In the genomic region with DNA sequence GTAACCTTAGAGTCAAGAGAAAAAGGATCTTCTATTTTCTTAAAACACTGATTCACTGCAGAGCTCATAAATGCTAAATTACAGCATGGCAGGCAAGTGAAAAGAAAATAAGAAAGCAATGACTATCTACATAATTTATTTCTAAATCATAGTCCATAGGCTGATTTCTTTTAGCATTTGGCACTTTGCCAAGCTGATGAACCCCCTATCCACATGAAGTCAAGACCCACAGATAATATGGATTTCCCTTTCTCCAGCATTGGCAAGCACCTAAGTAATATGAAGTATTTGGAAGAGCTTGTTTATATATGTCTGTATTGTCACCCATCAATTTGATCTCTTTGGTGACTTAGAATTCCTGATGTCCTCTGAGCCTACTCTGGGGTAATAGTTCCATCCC, we compare ENCODE assay signal across 30 cellular contexts. TPM values are rescaled to one million over a fixed set of nuclear protein-coding genes. Genes with fewer than 3 reads are reported as not detected.
"Had no signal": no experiment of that assay in that cellular context is flagged by ENCODE, and none has a peak within 500 bp of the region (broad histone marks: within the 10 kb centered on the region; RNA-seq: fewer than 3 reads in every experiment).

No MANE protein-coding gene starts in this region.

- H3K27ac Mint-ChIP-seq: memory B cell; naive thymus-derived CD4-positive, alpha-beta T cell; nephron; stimulated activated memory B cell treated with anti-CD40 and anti-IgM and Interleukin-4, amounts not matched to agents 10 μg/mL and 1 μg/mL and 100 μg/mL, for 72 hours; stimulated activated naive CD8-positive, alpha-beta T cell treated with anti-CD3 and anti-CD28 coated beads, Interleukin-15, amount 100 ng/mL, for 72 hours had no signal

- H3K27me3 Mint-ChIP-seq: memory B cell; naive thymus-derived CD4-positive, alpha-beta T cell; stimulated activated memory B cell treated with anti-CD40 and anti-IgM and Interleukin-4, amounts not matched to agents 10 μg/mL and 1 μg/mL and 100 μg/mL, for 72 hours; stimulated activated naive CD8-positive, alpha-beta T cell treated with anti-CD3 and anti-CD28 coated beads, Interleukin-15, amount 100 ng/mL, for 72 hours had no signal

- DNase-seq: heart right ventricle; islet precursor cell; left ventricle myocardium inferior; midbrain; mucosa of descending colon; naive thymus-derived CD4-positive, alpha-beta T cell; nucleus accumbens; pancreas; posterior cingulate gyrus; retina; right cardiac atrium; stimulated activated CD4-positive, alpha-beta T cell treated with anti-CD3 and anti-CD28 coated beads, Interleukin-1b, Interleukin-23, amount 100 ng/mL, for 48 hours; stimulated activated CD4-positive, alpha-beta T cell treated with anti-CD3 and anti-CD28 coated beads, Interleukin-2, amount 100 ng/mL, for 48 hours; stimulated activated CD4-positive, alpha-beta T cell treated with anti-CD3 and anti-CD28 coated beads, Interleukin-4, amount 100 ng/mL, for 4 hours; stimulated activated CD8-positive, alpha-beta memory T cell treated with anti-CD3 and anti-CD28 coated beads, Interleukin-4, amount 100 ng/mL, for 48 hours; stimulated activated naive CD4-positive, alpha-beta T cell treated with Interleukin-2 at 50 U/mL for 16 hours; stimulated activated naive CD8-positive, alpha-beta T cell treated with anti-CD3 and anti-CD28 coated beads, Interleukin-15, amount 100 ng/mL, for 72 hours; substantia nigra; thyroid gland; trophoblast cell; upper lobe of right lung had no signal

- H3K4me1 ChIP-seq: heart right ventricle, left ventricle myocardium inferior, pancreas, prostate gland, thyroid gland, upper lobe of right lung had no signal

- ATAC-seq: heart right ventricle; mucosa of descending colon; naive thymus-derived CD4-positive, alpha-beta T cell; pancreas; right cardiac atrium; stimulated activated memory B cell treated with anti-CD40 and anti-IgM and Interleukin-4, amounts not matched to agents 10 μg/mL and 1 μg/mL and 100 μg/mL, for 72 hours; stimulated activated naive CD8-positive, alpha-beta T cell treated with anti-CD3 and anti-CD28 coated beads, Interleukin-15, amount 100 ng/mL, for 72 hours had no signal

- H3K27me3 ChIP-seq: heart right ventricle, hepatocyte, pancreas, thyroid gland, upper lobe of right lung had no signal

- H3K9me3 Mint-ChIP-seq: memory B cell; naive thymus-derived CD4-positive, alpha-beta T cell; nephron; stimulated activated memory B cell treated with anti-CD40 and anti-IgM and Interleukin-4, amounts not matched to agents 10 μg/mL and 1 μg/mL and 100 μg/mL, for 72 hours; stimulated activated naive CD8-positive, alpha-beta T cell treated with anti-CD3 and anti-CD28 coated beads, Interleukin-15, amount 100 ng/mL, for 72 hours had no signal

- H3K4me2 ChIP-seq: hepatocyte, smooth muscle cell had no signal

- H3K27ac ChIP-seq: heart right ventricle, hepatocyte, left ventricle myocardium inferior, pancreas, prostate gland, thyroid gland, upper lobe of right lung had no signal

- H2AFZ ChIP-seq: hepatocyte had no signal

- H3K4me1 Mint-ChIP-seq: memory B cell; naive thymus-derived CD4-positive, alpha-beta T cell; nephron; neural crest cell; stimulated activated memory B cell treated with anti-CD40 and anti-IgM and Interleukin-4, amounts not matched to agents 10 μg/mL and 1 μg/mL and 100 μg/mL, for 72 hours; stimulated activated naive CD8-positive, alpha-beta T cell treated with anti-CD3 and anti-CD28 coated beads, Interleukin-15, amount 100 ng/mL, for 72 hours had no signal

- H3K36me3 ChIP-seq: left ventricle myocardium inferior, pancreas, prostate gland, thyroid gland, upper lobe of right lung had no signal

- H3K4me3 Mint-ChIP-seq: memory B cell; naive thymus-derived CD4-positive, alpha-beta T cell; nephron; neural crest cell; stimulated activated memory B cell treated with anti-CD40 and anti-IgM and Interleukin-4, amounts not matched to agents 10 μg/mL and 1 μg/mL and 100 μg/mL, for 72 hours; stimulated activated naive CD8-positive, alpha-beta T cell treated with anti-CD3 and anti-CD28 coated beads, Interleukin-15, amount 100 ng/mL, for 72 hours had no signal

- H3K79me2 ChIP-seq: hepatocyte had no signal

- FAIRE-seq: pancreas, urothelium cell line had no signal

- H3K9me3 ChIP-seq: mucosa of descending colon, pancreas, prostate gland, thyroid gland, upper lobe of right lung had no signal

- H3K4me3 ChIP-seq: heart right ventricle, hepatocyte, left ventricle myocardium inferior, mucosa of descending colon, pancreas, prostate gland, smooth muscle cell, thyroid gland, upper lobe of right lung had no signal

RNA-seq across cellular contexts. Expression of a gene that starts 47.9 kb away (rescaled TPM):
- total RNA-seq: kidney epithelial cell; naive thymus-derived CD4-positive, alpha-beta T cell had no signal
- polyA plus RNA-seq: naive thymus-derived CD4-positive, alpha-beta T cell had no signal
